14 cellular contexts compared by ENCODE assay signal in genomic region chr22:39613549-39613921, GRCh38. TPM values are rescaled to one million over a fixed set of nuclear protein-coding genes. Genes with fewer than 3 reads are reported as not detected.
DNase-seq lines count a peak whose midpoint lies in the region; ATAC-seq lines count a peak whose summit lies in the region.
"Had no signal": no experiment of that assay in that cellular context is flagged by ENCODE, and none has a peak within 500 bp of the region (broad histone marks: within the 10 kb centered on the region; RNA-seq: fewer than 3 reads in every experiment).

No MANE protein-coding gene starts in this region.

- H3K9me3 Mint-ChIP-seq in activated naive CD4-positive, alpha-beta T cell treated with anti-CD3 and anti-CD28 coated beads for 36 hours = peaks cover 2% of the 10 kb centered on the region
- H3K9me3 Mint-ChIP-seq in CD4-positive, CD25-positive, alpha-beta regulatory T cell = peaks cover 0 to 6% (median 0%) of the 10 kb centered on the region in 7 donors
- peaks cover 0 to 15% (median 6%) of the 10 kb centered on the region in 11 donors for H3K9me3 Mint-ChIP-seq in naive thymus-derived CD4-positive, alpha-beta T cell

- no peaks in the 10 kb centered on the region for H3K36me3 ChIP-seq in CD4-positive, CD25-positive, alpha-beta regulatory T cell (ENCODE audit: control insufficient read depth, insufficient read depth, low read length)
- no peaks in the 10 kb centered on the region for H3K36me3 ChIP-seq in naive thymus-derived CD4-positive, alpha-beta T cell (ENCODE audit: control insufficient read depth in 2 of 3, insufficient read depth in 3 of 3, low read length in 3 of 3)

- H3K4me3 ChIP-seq in CD4-positive, CD25-positive, alpha-beta regulatory T cell (ENCODE audit: low read depth, low read length) = no peak overlapping the region
- H3K4me3 ChIP-seq in naive thymus-derived CD4-positive, alpha-beta T cell (ENCODE audit: low read length) = no peak overlapping the region
- H3K4me3 ChIP-seq: GM12878, GM23338 had no signal

- peaks cover 13% of the 10 kb centered on the region for H3K4me1 ChIP-seq in CD4-positive, CD25-positive, alpha-beta regulatory T cell (ENCODE audit: control insufficient read depth, insufficient read depth, low read length, poor library complexity, severe bottlenecking)
- H3K4me1 ChIP-seq in naive thymus-derived CD4-positive, alpha-beta T cell (ENCODE audit: control insufficient read depth in 2 of 2, insufficient read depth in 2 of 2, low read length in 2 of 2) = peaks cover 0 to 37% of the 10 kb centered on the region in 2 donors

- H3K9me3 ChIP-seq in CD4-positive, CD25-positive, alpha-beta regulatory T cell (ENCODE audit: control insufficient read depth in 2 of 2, low read length in 2 of 2) = no peaks in the 10 kb centered on the region
- no peaks in the 10 kb centered on the region for H3K9me3 ChIP-seq in T-helper 17 cell (ENCODE audit: control insufficient read depth, low read length, poor library complexity, severe bottlenecking)
- peaks cover 0 to 3% (median 0%) of the 10 kb centered on the region in 3 experiments for H3K9me3 ChIP-seq in naive thymus-derived CD4-positive, alpha-beta T cell (ENCODE audit: control insufficient read depth in 2 of 3, low read length in 3 of 3)

- DNase-seq in activated naive CD4-positive, alpha-beta T cell treated with anti-CD3 and anti-CD28 coated beads for 36 hours = no peak
- DNase-seq in activated naive CD4-positive, alpha-beta T cell (lab: John Stamatoyannopoulos, UW) = no peak
- no peak for DNase-seq in CD4-positive, CD25-positive, alpha-beta regulatory T cell
- DNase-seq in T-helper 17 cell (no peak), NCI-H524 treated with DMSO at 0.1 percent for 48 hours (lab: John Stamatoyannopoulos, UW) (no peak)
- DNase-seq in naive thymus-derived CD4-positive, alpha-beta T cell = no peak
- DNase-seq in NK-92 treated with Interleukin-12 subunit alpha and Interleukin-12 subunit beta, amount 100 ng/mL, for 24 hours (lab: John Stamatoyannopoulos, UW) = no peak
- DNase-seq: DMS79, IMR-90 had no signal

- H3K4me3 Mint-ChIP-seq in activated naive CD4-positive, alpha-beta T cell treated with anti-CD3 and anti-CD28 coated beads for 36 hours = no peak overlapping the region
- H3K4me3 Mint-ChIP-seq in CD4-positive, CD25-positive, alpha-beta regulatory T cell = no peak overlapping the region
- peak overlapping the region; percentile 80 for H3K4me3 Mint-ChIP-seq in T-helper 17 cell
- peak overlapping the region in 6 of 10 donors; percentile 42 to 88 (median 74) for H3K4me3 Mint-ChIP-seq in naive thymus-derived CD4-positive, alpha-beta T cell
- H3K4me3 Mint-ChIP-seq: B cell, CD14-positive monocyte, GM23338 had no signal

- POLR2A ChIA-PET in naive thymus-derived CD4-positive, alpha-beta T cell (lab: Charles Lee) = interaction anchor here (0.6 to 2.1 kb wide), 3 partner anchors 8 to 161 kb away, joined by 3 to 13 read pairs (median 3); no protein-coding TSS in a partner anchor

- H3K4me1 Mint-ChIP-seq in activated naive CD4-positive, alpha-beta T cell treated with anti-CD3 and anti-CD28 coated beads for 36 hours (ENCODE audit: low read depth) = peaks cover 29% of the 10 kb centered on the region
- H3K4me1 Mint-ChIP-seq in CD4-positive, CD25-positive, alpha-beta regulatory T cell = peaks cover 5 to 37% (median 23%) of the 10 kb centered on the region in 4 donors
- peaks cover 29% of the 10 kb centered on the region for H3K4me1 Mint-ChIP-seq in T-helper 17 cell
- H3K4me1 Mint-ChIP-seq in naive thymus-derived CD4-positive, alpha-beta T cell = peaks cover 20 to 74% (median 53%) of the 10 kb centered on the region in 7 donors

- peak overlapping the region; percentile 86 for H3K27ac Mint-ChIP-seq in activated naive CD4-positive, alpha-beta T cell treated with anti-CD3 and anti-CD28 coated beads for 36 hours
- H3K27ac Mint-ChIP-seq in CD4-positive, CD25-positive, alpha-beta regulatory T cell = peak overlapping the region in 2 of 3 donors; percentile 19 to 93
- H3K27ac Mint-ChIP-seq in T-helper 17 cell = peak overlapping the region; percentile 94
- peak overlapping the region in 6 of 9 donors; percentile 74 to 90 (median 80) for H3K27ac Mint-ChIP-seq in naive thymus-derived CD4-positive, alpha-beta T cell
- H3K27ac Mint-ChIP-seq: B cell, CD14-positive monocyte, GM23338 had no signal

- H3K27me3 ChIP-seq in CD4-positive, CD25-positive, alpha-beta regulatory T cell (ENCODE audit: control insufficient read depth, insufficient read depth, low read length) = no peaks in the 10 kb centered on the region
- no peaks in the 10 kb centered on the region for H3K27me3 ChIP-seq in naive thymus-derived CD4-positive, alpha-beta T cell (ENCODE audit: control insufficient read depth in 2 of 2, insufficient read depth in 2 of 2, low read length in 2 of 2)

- peaks cover 2% of the 10 kb centered on the region for H3K36me3 Mint-ChIP-seq in activated naive CD4-positive, alpha-beta T cell treated with anti-CD3 and anti-CD28 coated beads for 36 hours (ENCODE audit: low read depth)
- H3K36me3 Mint-ChIP-seq in CD4-positive, CD25-positive, alpha-beta regulatory T cell = peaks cover 3% of the 10 kb centered on the region
- H3K36me3 Mint-ChIP-seq in T-helper 17 cell (ENCODE audit: low read depth) = peaks cover 6% of the 10 kb centered on the region
- peaks cover 0 to 4% (median 3%) of the 10 kb centered on the region in 5 donors for H3K36me3 Mint-ChIP-seq in naive thymus-derived CD4-positive, alpha-beta T cell
- H3K36me3 Mint-ChIP-seq: CD14-positive monocyte had no signal

- ATAC-seq in CD4-positive, CD25-positive, alpha-beta regulatory T cell (ENCODE audit: low read depth in 2 of 2) = no peak
- ATAC-seq in T-helper 17 cell (no peak), HG02852 (IDR thresholded peaks at IDR 0.05; ENCODE audit: unreplicated experiment) (no peak)
- ATAC-seq in naive thymus-derived CD4-positive, alpha-beta T cell = no peak
- ATAC-seq: GM12878 had no signal

- no peak overlapping the region for H3K27ac ChIP-seq in CD4-positive, CD25-positive, alpha-beta regulatory T cell (ENCODE audit: insufficient read depth, low read length, poor library complexity, severe bottlenecking)
- peak overlapping the region; percentile 41 for H3K27ac ChIP-seq in naive thymus-derived CD4-positive, alpha-beta T cell (ENCODE audit: low read depth, low read length)

- H3K27me3 Mint-ChIP-seq in activated naive CD4-positive, alpha-beta T cell treated with anti-CD3 and anti-CD28 coated beads for 36 hours (ENCODE audit: low read depth) = no peaks in the 10 kb centered on the region
- H3K27me3 Mint-ChIP-seq in CD4-positive, CD25-positive, alpha-beta regulatory T cell = peaks cover 6% of the 10 kb centered on the region
- H3K27me3 Mint-ChIP-seq in T-helper 17 cell = no peaks in the 10 kb centered on the region
- H3K27me3 Mint-ChIP-seq in naive thymus-derived CD4-positive, alpha-beta T cell = peaks cover 0 to 40% (median 4%) of the 10 kb centered on the region in 5 donors

- intact Hi-C loops in activated naive CD4-positive, alpha-beta T cell treated with anti-CD3 and anti-CD28 coated beads for 36 hours (cut with micrococcal nuclease) = loop anchor here (1.0 kb wide), 2 partner anchors 11 to 81 kb away; partner anchors contain the start of gene RPS19BP1
- intact Hi-C loops in naive thymus-derived CD4-positive, alpha-beta T cell (cut with micrococcal nuclease) = loop anchor here in 1 of 2 donors (5.0 kb wide), 1 partner anchor 409 kb away; no protein-coding TSS in a partner anchor

- CTCF ChIA-PET in activated naive CD4-positive, alpha-beta T cell treated with anti-CD3 and anti-CD28 coated beads for 36 hours (lab: Charles Lee) = interaction anchor here (0.9 to 1.5 kb wide), 5 partner anchors 9 to 412 kb away, joined by 3 to 5 read pairs (median 3); no protein-coding TSS in a partner anchor
- CTCF ChIA-PET in naive thymus-derived CD4-positive, alpha-beta T cell (lab: Charles Lee) = interaction anchor here (0.7 to 1.0 kb wide), 2 partner anchors 84 to 131 kb away, joined by 3 read pairs; no protein-coding TSS in a partner anchor

RNA-seq across cellular contexts. Expression of gene CACNA1I, which starts 43.0 kb away (rescaled TPM):
- total RNA-seq in activated naive CD4-positive, alpha-beta T cell treated with anti-CD3 and anti-CD28 coated beads for 36 hours = under 1 TPM; 0.27 to 0.31 TPM
- 10.6 TPM for total RNA-seq in CD4-positive, CD25-positive, alpha-beta regulatory T cell
- under 1 TPM; 0.06 to 0.45 (median 0.30) TPM for polyA plus RNA-seq in CD4-positive, CD25-positive, alpha-beta regulatory T cell
- 10 to 100 TPM; 20.3 to 27.9 TPM for total RNA-seq in T-helper 17 cell
- 10 to 100 TPM in 4 of 5 experiments, 1 to 10 TPM in 1; 4.5 to 51.2 (median 30.9) TPM for total RNA-seq in naive thymus-derived CD4-positive, alpha-beta T cell
- 1 to 10 TPM in 1 of 2 donors, under 1 TPM in 1; 0.40 to 1.8 TPM for polyA plus RNA-seq in naive thymus-derived CD4-positive, alpha-beta T cell
- polyA plus RNA-seq: CD14-positive monocyte had no signal

Comparison
In these comparisons a context has a peak if more than half of its experiments do, and no peak if none do; other contexts are left out.
1. H3K4me3 Mint-ChIP-seq: peak in T-helper 17 cell (single experiment) and naive thymus-derived CD4-positive, alpha-beta T cell (6 of 10); none in activated naive CD4-positive, alpha-beta T cell treated with anti-CD3 and anti-CD28 coated beads for 36 hours (single experiment) and CD4-positive, CD25-positive, alpha-beta regulatory T cell (0 of 4).
2. Peak in every context shown above with its lines, with median percentiles within 50 percentile points of each other: H3K27ac Mint-ChIP-seq.